17 cellular contexts compared by ENCODE assay signal in genomic region chr3:27353221-27353620, GRCh38. TPM values are rescaled to one million over a fixed set of nuclear protein-coding genes. Genes with fewer than 3 reads are reported as not detected.
DNase-seq lines count a peak whose midpoint lies in the region; ATAC-seq and TF ChIP-seq lines count a peak whose summit lies in the region.
"Had no signal": no experiment of that assay in that cellular context is flagged by ENCODE, and none has a peak within 500 bp of the region (broad histone marks: within the 10 kb centered on the region; RNA-seq: fewer than 3 reads in every experiment).

No MANE protein-coding gene starts in this region.

- H4K8ac ChIP-seq in IMR-90 (ENCODE audit: low read depth in 2 of 2, low read length in 2 of 2), result no peak overlapping the region

- H2BK20ac ChIP-seq in IMR-90 (ENCODE audit: low read depth, low read length), result no peak overlapping the region

- H3K36me3 Mint-ChIP-seq in activated T-helper 2 cell treated with anti-CD3 and anti-CD28 coated beads, Interferon-gamma antibody, Interleukin-2, Interleukin-4, amounts not matched to agents 10 μg/mL and 5 μg/mL and 100 μg/mL, durations not matched to agents 14 hours and 24 hours and 36 hours (ENCODE audit: low read depth), result no peaks in the 10 kb centered on the region

- H3K9me3 ChIP-seq in IMR-90 (ENCODE audit: control insufficient read depth, insufficient read depth, low read length) (no peaks in the 10 kb centered on the region), iPS-20b (ENCODE audit: insufficient read depth, low read depth, low read length) (no peaks in the 10 kb centered on the region), upper lobe of left lung (no peaks in the 10 kb centered on the region)
- H3K9me3 ChIP-seq: HAP-1 had no signal

- no TSS peak for BruUV-seq in IMR-90 (replicated peaks; lab: Mats Ljungman, UMichigan)

- no peaks in the 10 kb centered on the region for H3K9me3 Mint-ChIP-seq in activated T-helper 2 cell treated with anti-CD3 and anti-CD28 coated beads, Interferon-gamma antibody, Interleukin-2, Interleukin-4, amounts not matched to agents 10 μg/mL and 5 μg/mL and 100 μg/mL, durations not matched to agents 14 hours and 24 hours and 36 hours
- H3K9me3 Mint-ChIP-seq: IgD-negative memory B cell had no signal

- no peak for TF ChIP-seq CTCF in AG04449 (IDR thresholded peaks at IDR 0.05; ENCODE audit: insufficient read depth, low read length, missing control alignments)
- TF ChIP-seq CTCF in IMR-90 (conservative IDR thresholded peaks at IDR 0.05; ENCODE audit: low read depth, low read length), result no peak
- TF ChIP-seq CTCF in epithelial cell of esophagus (IDR thresholded peaks at IDR 0.05; ENCODE audit: insufficient read depth, low read depth, low read length, missing control alignments), result no peak
- TF ChIP-seq CTCF in upper lobe of left lung (IDR thresholded peaks at IDR 0.05), result no peak

- dilution Hi-C loops in IMR-90 (cut with HindIII; ENCODE audit: low sequenced_read_pairs, unreplicated experiment), result no loop called here

- 50% methylated on average over 1 of the region's 1 CpG; no CpG with 5 or more reads in 1 of the 2 experiments for WGBS in IMR-90 (ENCODE audit: extremely low coverage in 2 of 2, insufficient read length in 1 of 2), 2 experiments
- 50 to 54% methylated on average over 1 of the region's 1 CpG for WGBS in upper lobe of left lung, 2 donors

- H3K79me1 ChIP-seq in IMR-90 (ENCODE audit: low read depth in 1 of 2, low read length in 2 of 2), result no peaks in the 10 kb centered on the region

- no peak overlapping the region for H3K27ac ChIP-seq in IMR-90 (ENCODE audit: insufficient read depth, low read length)
- no peak overlapping the region for H3K27ac ChIP-seq in iPS-20b (ENCODE audit: low read length)
- no peak overlapping the region for H3K27ac ChIP-seq in upper lobe of left lung

- no peak overlapping the region for H2AFZ ChIP-seq in IMR-90 (replicated peaks; ENCODE audit: low read length, poor library complexity)

- TF ChIP-seq EP300 in upper lobe of left lung (IDR thresholded peaks at IDR 0.05), result no peak

- no peak overlapping the region for H3K56ac ChIP-seq in IMR-90 (ENCODE audit: extremely low read depth, insufficient read depth, low read length)

- no peak overlapping the region for H2BK5ac ChIP-seq in IMR-90 (ENCODE audit: low read depth, low read length, poor library complexity, severe bottlenecking)

- H3K14ac ChIP-seq in IMR-90 (replicated peaks; ENCODE audit: low read depth, low read length), result no peak overlapping the region

- peaks cover 32% of the 10 kb centered on the region for H3K4me1 Mint-ChIP-seq in activated T-helper 2 cell treated with anti-CD3 and anti-CD28 coated beads, Interferon-gamma antibody, Interleukin-2, Interleukin-4, amounts not matched to agents 10 μg/mL and 5 μg/mL and 100 μg/mL, durations not matched to agents 14 hours and 24 hours and 36 hours (ENCODE audit: low read depth)

- H3K4me2 ChIP-seq in IMR-90 (ENCODE audit: low read depth, low read length), result no peak overlapping the region

- no peaks in the 10 kb centered on the region for H3K27me3 ChIP-seq in IMR-90 (ENCODE audit: control insufficient read depth, insufficient read depth, low read length)
- no peaks in the 10 kb centered on the region for H3K27me3 ChIP-seq in iPS-20b (ENCODE audit: insufficient read depth, low read length)
- no peaks in the 10 kb centered on the region for H3K27me3 ChIP-seq in upper lobe of left lung

- DNase-seq in AG04449 (ENCODE audit: low read depth, low spot score) (peak; percentile 31), IMR-90 (peak; percentile 15), epithelial cell of esophagus (ENCODE audit: low read depth) (peak; percentile 37), HuH-7.5 (ENCODE audit: low spot score) (no peak), upper lobe of left lung (no peak), NCI-H446 (lab: John Stamatoyannopoulos, UW) (no peak)
- DNase-seq in activated T-helper 2 cell treated with anti-CD3 and anti-CD28 coated beads, Interferon-gamma antibody, Interleukin-2, Interleukin-4, amounts not matched to agents 10 μg/mL and 5 μg/mL and 100 μg/mL, durations not matched to agents 14 hours and 24 hours and 36 hours (ENCODE audit: low spot score), result no peak
- DNase-seq: C1 segment of cervical spinal cord; COR-L47; DMS153; EL; NCI-H1930; NK-92 treated with Interleukin-12 subunit alpha and Interleukin-12 subunit beta, amount 100 ng/mL, for 24 hours; SHP77 treated with DMSO at 0.1 percent for 48 hours had no signal

- TF ChIP-seq RAD21 in IMR-90 (IDR thresholded peaks at IDR 0.05; ENCODE audit: low read length), result no peak

- H3K9me1 ChIP-seq in IMR-90 (ENCODE audit: insufficient read depth, low read length), result peaks cover 2% of the 10 kb centered on the region; the same call in 1 of the 2 replicates

- H4K91ac ChIP-seq in IMR-90 (ENCODE audit: insufficient read depth, low read depth, low read length), result no peak overlapping the region

- POLR2A ChIA-PET in AG04449 (lab: Yijun Ruan, JAX) (no interaction called here), IMR-90 (lab: Charles Lee; ENCODE audit: unreplicated experiment) (no interaction called here)

- no peaks in the 10 kb centered on the region for H4K20me1 ChIP-seq in IMR-90 (ENCODE audit: insufficient read depth, low read length)

- H3K4me1 ChIP-seq in IMR-90 (ENCODE audit: control insufficient read depth, insufficient read depth, low read length) (no peaks in the 10 kb centered on the region), iPS-20b (ENCODE audit: insufficient read depth, low read length) (peaks cover 34% of the 10 kb centered on the region), upper lobe of left lung (peaks cover 4 to 12% (median 9%) of the 10 kb centered on the region in 4 donors)

- no peak overlapping the region for H2BK15ac ChIP-seq in IMR-90 (ENCODE audit: low read depth, low read length)

- ATAC-seq in IMR-90 (ENCODE audit: low read depth), result no peak
- no peak for ATAC-seq in upper lobe of left lung (ENCODE audit: low FRiP score in 2 of 2)

- CTCF ChIA-PET in AG04449 (lab: Yijun Ruan, JAX), result interaction anchor here (1.2 kb wide), 1 partner anchor 13 kb away, joined by 4 read pairs; no protein-coding TSS in a partner anchor
- CTCF ChIA-PET in IMR-90 (lab: Yijun Ruan, JAX), result no interaction called here

- no peak overlapping the region for H2BK120ac ChIP-seq in IMR-90 (ENCODE audit: low read depth, low read length)

- no peak overlapping the region for H2AK9ac ChIP-seq in IMR-90 (replicated peaks; ENCODE audit: low read depth, low read length, poor library complexity)

- H3K4me3 Mint-ChIP-seq in activated T-helper 2 cell treated with anti-CD3 and anti-CD28 coated beads, Interferon-gamma antibody, Interleukin-2, Interleukin-4, amounts not matched to agents 10 μg/mL and 5 μg/mL and 100 μg/mL, durations not matched to agents 14 hours and 24 hours and 36 hours (ENCODE audit: low read depth), result no peak overlapping the region
- H3K4me3 Mint-ChIP-seq: IgD-negative memory B cell had no signal

- no peak overlapping the region for H2AK5ac ChIP-seq in IMR-90 (ENCODE audit: low read depth, low read length)

- H3K27me3 Mint-ChIP-seq in activated T-helper 2 cell treated with anti-CD3 and anti-CD28 coated beads, Interferon-gamma antibody, Interleukin-2, Interleukin-4, amounts not matched to agents 10 μg/mL and 5 μg/mL and 100 μg/mL, durations not matched to agents 14 hours and 24 hours and 36 hours (ENCODE audit: low read depth), result peaks cover 2% of the 10 kb centered on the region
- H3K27me3 Mint-ChIP-seq: IgD-negative memory B cell had no signal

- in situ Hi-C loops in IMR-90 (cut with MboI; ENCODE audit: low sequenced_read_pairs), result no loop called here

- no peaks in the 10 kb centered on the region for H3K36me3 ChIP-seq in IMR-90 (ENCODE audit: control insufficient read depth, insufficient read depth, low read length)
- H3K36me3 ChIP-seq in iPS-20b (ENCODE audit: insufficient read depth, low read depth, low read length), result no peaks in the 10 kb centered on the region
- H3K36me3 ChIP-seq in upper lobe of left lung, result no peaks in the 10 kb centered on the region
- H3K36me3 ChIP-seq: HAP-1 had no signal

- H3K4ac ChIP-seq in IMR-90 (ENCODE audit: low read depth, low read length), result no peak overlapping the region

- H3K23ac ChIP-seq in IMR-90 (ENCODE audit: low read depth, low read length), result no peak overlapping the region

- H3K9ac ChIP-seq in IMR-90 (ENCODE audit: low read depth, low read length), result no peak overlapping the region
- 0 out of 2 replicates have a peak overlapping the region, but pooled peaks have one; percentile 9 for H3K9ac ChIP-seq in iPS-20b (ENCODE audit: low read depth, low read length)

- H3K18ac ChIP-seq in IMR-90 (ENCODE audit: low read depth, low read length), result no peak overlapping the region

- H3K27ac Mint-ChIP-seq in activated T-helper 2 cell treated with anti-CD3 and anti-CD28 coated beads, Interferon-gamma antibody, Interleukin-2, Interleukin-4, amounts not matched to agents 10 μg/mL and 5 μg/mL and 100 μg/mL, durations not matched to agents 14 hours and 24 hours and 36 hours, result no peak overlapping the region
- H3K27ac Mint-ChIP-seq: IgD-negative memory B cell had no signal

- no peak overlapping the region for H4K5ac ChIP-seq in IMR-90 (ENCODE audit: low read depth, low read length)

- intact Hi-C loops in IMR-90 (cut with micrococcal nuclease), result no loop called here
- intact Hi-C loops in activated T-helper 2 cell treated with anti-CD3 and anti-CD28 coated beads, Interferon-gamma antibody, Interleukin-2, Interleukin-4, amounts not matched to agents 10 μg/mL and 5 μg/mL and 100 μg/mL, durations not matched to agents 14 hours and 24 hours and 36 hours (cut with micrococcal nuclease), result loop anchor here (10.0 kb wide), 1 partner anchor 992 kb away; the partner anchor contains the start of genes AZI2 and ZCWPW2

- H3K4me3 ChIP-seq in AG04449 (ENCODE audit: low read depth, low read length) (no peak overlapping the region), IMR-90 (ENCODE audit: insufficient read depth, low read depth, low read length) (no peak overlapping the region), epithelial cell of esophagus (ENCODE audit: low read length) (no peak overlapping the region), iPS-20b (ENCODE audit: low read length) (no peak overlapping the region), upper lobe of left lung (no peak overlapping the region)
- H3K4me3 ChIP-seq: HAP-1 had no signal

- no peak for TF ChIP-seq POLR2A in IMR-90 (IDR thresholded peaks at IDR 0.05; ENCODE audit: low read depth, low read length)
- no peak for TF ChIP-seq POLR2A in upper lobe of left lung (IDR thresholded peaks at IDR 0.05)

TF ChIP-seq in IMR-90, 13 proteins besides CTCF, POLR2A, EP300 and RAD21:
- no peak for TF ChIP-seq SMC3 (IDR thresholded peaks at IDR 0.05; ENCODE audit: low read depth, low read length)
- peak; percentile 74 for TF ChIP-seq CEBPB (IDR thresholded peaks at IDR 0.05; ENCODE audit: low read depth, low read length)

RNA-seq across cellular contexts. Expression of gene NEK10, which starts 16.0 kb away (rescaled TPM):
- 6.6 and 7.5 TPM in 2 replicates for total RNA-seq in IMR-90 (2012; rRNA removed)
- polyA plus RNA-seq in IMR-90 (2012; rRNA removed), result 1.4 and 2.2 TPM in 2 replicates
- polyA plus RNA-seq in IMR-90 (2012; cell fraction: cytosol; rRNA removed), result 0.21 and 0.55 TPM in 2 replicates
- 1.7 and 11.1 TPM in 2 replicates for polyA plus RNA-seq in IMR-90 (2012; cell fraction: nucleus; rRNA removed; ENCODE audit: low replicate concordance)
- 10 to 100 TPM in 4 of 6 donors, 1 to 10 TPM in 1, under 1 TPM in 1; 0.29 to 85.3 (median 12.1) TPM for total RNA-seq in upper lobe of left lung
- 0.80 and 0.84 TPM in 2 replicates for total RNA-seq in activated T-helper 2 cell treated with anti-CD3 and anti-CD28 coated beads, Interferon-gamma antibody, Interleukin-2, Interleukin-4, amounts not matched to agents 10 μg/mL and 5 μg/mL and 100 μg/mL, durations not matched to agents 14 hours and 24 hours and 36 hours
- polyA plus RNA-seq: IgD-negative memory B cell had no signal

Comparison
In these comparisons a context has a peak if more than half of its experiments do, and no peak if none do; other contexts are left out.
1. DNase-seq: peak in AG04449 (single experiment), IMR-90 (single experiment) and epithelial cell of esophagus (single experiment); none in HuH-7.5 (single experiment), upper lobe of left lung (0 of 2), activated T-helper 2 cell treated with anti-CD3 and anti-CD28 coated beads, Interferon-gamma antibody, Interleukin-2, Interleukin-4, amounts not matched to agents 10 μg/mL and 5 μg/mL and 100 μg/mL, durations not matched to agents 14 hours and 24 hours and 36 hours (single experiment) and NCI-H446 (0 of 2).